Comparison of ENCODE assay signal across 19 cellular contexts in genomic region chr2:68955432-68955831, GRCh38. TPM values are rescaled to one million over a fixed set of nuclear protein-coding genes. Genes with fewer than 3 reads are reported as not detected.
"Had no signal": no experiment of that assay in that cellular context is flagged by ENCODE, and none has a peak within 500 bp of the region (broad histone marks: within the 10 kb centered on the region; RNA-seq: fewer than 3 reads in every experiment).

No MANE protein-coding gene starts in this region.

RNA-seq across cellular contexts. Expression of gene GKN2, which starts 2.7 kb away (rescaled TPM):
- total RNA-seq: dermis microvascular lymphatic vessel endothelial cell, endodermal cell, esophagus mucosa, esophagus squamous epithelium, gastrocnemius medialis, glomerular endothelial cell, heart right ventricle, kidney epithelial cell, left cardiac atrium, left ventricle myocardium superior, lower leg skin, lung microvascular endothelial cell, mesenteric fat pad, mesothelial cell of epicardium, mucosa of descending colon, myocyte had no signal
- polyA plus RNA-seq: heart right ventricle had no signal

RNA-seq across cellular contexts. Expression of gene GKN1, which starts 19.0 kb away (rescaled TPM):
- total RNA-seq: colonic mucosa, dermis microvascular lymphatic vessel endothelial cell, endodermal cell, esophagus mucosa, gastrocnemius medialis, glomerular endothelial cell, heart right ventricle, left cardiac atrium, left lung, left ventricle myocardium superior, lower leg skin, lower lobe of right lung, lung microvascular endothelial cell, mesenteric fat pad, mesothelial cell of epicardium, mucosa of descending colon, myocyte had no signal
